Comparison of ENCODE assay signal across 1 cellular context in genomic region chr16:67399749-67400704, GRCh38.
TF ChIP-seq lines count a peak whose summit lies in the region.

No MANE protein-coding gene starts in this region.

TF ChIP-seq in WTC11, 78 proteins besides CTCF, POLR2A, EP300 and RAD21:
- TF ChIP-seq, protein P1, sequence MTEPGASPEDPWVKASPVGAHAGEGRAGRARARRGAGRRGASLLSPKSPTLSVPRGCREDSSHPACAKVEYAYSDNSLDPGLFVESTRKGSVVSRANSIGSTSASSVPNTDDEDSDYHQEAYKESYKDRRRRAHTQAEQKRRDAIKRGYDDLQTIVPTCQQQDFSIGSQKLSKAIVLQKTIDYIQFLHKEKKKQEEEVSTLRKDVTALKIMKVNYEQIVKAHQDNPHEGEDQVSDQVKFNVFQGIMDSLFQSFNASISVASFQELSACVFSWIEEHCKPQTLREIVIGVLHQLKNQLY (CRISPR knock-in tag; IDR thresholded peaks at IDR 0.05), result no peak
- TF ChIP-seq HMGXB4 (CRISPR knock-in tag; IDR thresholded peaks at IDR 0.05) (peak; percentile 56; the same call in 1 of the 2 replicates), ATF2 (CRISPR knock-in tag; IDR thresholded peaks at IDR 0.05; ENCODE audit: borderline replicate concordance, low read depth) (no peak)
